Comparison of ENCODE assay signal across 8 cellular contexts in genomic region chr19:46495789-46496099, GRCh38. TPM values are rescaled to one million over a fixed set of nuclear protein-coding genes. Genes with fewer than 3 reads are reported as not detected.
DNase-seq lines count a peak whose midpoint lies in the region; ATAC-seq and TF ChIP-seq lines count a peak whose summit lies in the region.

PNMA8B (minus strand) TSS chr19:46495867; CDS start chr19:46495465, 402 bp downstream.

- H3K36me3 Mint-ChIP-seq in activated T-helper 17 cell treated with anti-CD3 and anti-CD28 coated beads, Interleukin-2, amount 50 U/mL, for 72 hours (ENCODE audit: low read depth), result peaks cover 7% of the 10 kb centered on the region

- H3K4me1 Mint-ChIP-seq in activated T-helper 17 cell treated with anti-CD3 and anti-CD28 coated beads, Interleukin-2, amount 50 U/mL, for 72 hours, result no peaks in the 10 kb centered on the region

- intact Hi-C loops in Right ventricle myocardium superior (cut with DNase I), result loop anchor here (10.0 kb wide), 1 partner anchor 221 kb away; no protein-coding TSS in a partner anchor

- no peaks in the 10 kb centered on the region for H3K36me3 ChIP-seq in BJ (ENCODE audit: control insufficient read depth, insufficient read depth, low read length)

- peak within 1 kb of the TSS; percentile 33 for H3K4me3 ChIP-seq in BJ (ENCODE audit: low read depth, low read length)

- CTCF ChIA-PET in BJ (lab: Yijun Ruan, JAX), result interaction anchor here (1.0 to 1.3 kb wide), 2 partner anchors 47 to 100 kb away, joined by 3 to 4 read pairs; no protein-coding TSS in a partner anchor

- no peak for ATAC-seq in activated T-helper 17 cell treated with anti-CD3 and anti-CD28 coated beads, Interleukin-2, amount 50 U/mL, for 72 hours (replicated peaks)
- ATAC-seq in Right ventricle myocardium superior (ENCODE audit: poor library complexity) (peak; percentile 66), HG03460 (IDR thresholded peaks at IDR 0.05; ENCODE audit: unreplicated experiment) (no peak), HG02973 (IDR thresholded peaks at IDR 0.05; ENCODE audit: unreplicated experiment) (no peak)

- DNase-seq in BJ (ENCODE audit: low read depth) (no peak), NCI-H1694 (lab: John Stamatoyannopoulos, UW) (peak; percentile 71), Right ventricle myocardium superior (peak; percentile 82), pons (ENCODE audit: low spot score) (peak; percentile 78), A172 (ENCODE audit: low spot score) (no peak)

- peak within 1 kb of the TSS; percentile 60 for H3K4me3 Mint-ChIP-seq in activated T-helper 17 cell treated with anti-CD3 and anti-CD28 coated beads, Interleukin-2, amount 50 U/mL, for 72 hours

- H3K9me3 Mint-ChIP-seq in activated T-helper 17 cell treated with anti-CD3 and anti-CD28 coated beads, Interleukin-2, amount 50 U/mL, for 72 hours, result no peaks in the 10 kb centered on the region

- TF ChIP-seq CTCF in BJ (IDR thresholded peaks at IDR 0.05; ENCODE audit: insufficient read depth, low read depth, low read length), result no peak

- H3K27me3 Mint-ChIP-seq in activated T-helper 17 cell treated with anti-CD3 and anti-CD28 coated beads, Interleukin-2, amount 50 U/mL, for 72 hours, result peaks cover 37% of the 10 kb centered on the region

- no peak within 1 kb of the TSS for H3K27ac Mint-ChIP-seq in activated T-helper 17 cell treated with anti-CD3 and anti-CD28 coated beads, Interleukin-2, amount 50 U/mL, for 72 hours

- POLR2A ChIA-PET in BJ (lab: Charles Lee), result no interaction called here

- H3K27me3 ChIP-seq in BJ (ENCODE audit: control insufficient read depth, insufficient read depth, low read length), result peaks cover 11% of the 10 kb centered on the region

RNA-seq across cellular contexts. Expression of gene PNMA8B, which starts in this region (rescaled TPM):
- 0.15 and 0.17 TPM in 2 replicates for polyA plus RNA-seq in BJ (2011; rRNA removed)
- 0.19 and 0.21 TPM in 2 replicates for polyA minus RNA-seq in BJ (2011; rRNA and poly(A)+ RNA removed)
- under 1 TPM in 1 of 2 donors, not detected in 1; 0.08 TPM for total RNA-seq in activated T-helper 17 cell treated with anti-CD3 and anti-CD28 coated beads, Interleukin-2, amount 50 U/mL, for 72 hours
- 0.65 TPM for total RNA-seq in Right ventricle myocardium superior
- not detected in 2 replicates for total RNA-seq in A172 (2014; rRNA removed; shearing (Covaris generic))

Comparison
In these comparisons a context has a peak if more than half of its experiments do, and no peak if none do; other contexts are left out.
1. Peak in DNase-seq and ATAC-seq in Right ventricle myocardium superior; RNA of the gene not detected or under 1 TPM.
2. DNase-seq: peak in NCI-H1694 (single experiment) and pons (single experiment); none in BJ (single experiment) and A172 (single experiment).